In genomic region chr4:165909947-165910346, GRCh38 we compare ENCODE assay signal across 1 cellular context.
TF ChIP-seq lines count a peak whose summit lies in the region.

No MANE protein-coding gene starts in this region.

TF ChIP-seq in GM23338, 12 proteins besides CTCF, POLR2A, EP300 and RAD21 (continued from another document):
- TF ChIP-seq ZNF462 (CRISPR knock-in tag; IDR thresholded peaks at IDR 0.05), result no peak
- TF ChIP-seq NANOG (IDR thresholded peaks at IDR 0.05; ENCODE audit: borderline replicate concordance), result no peak
- no peak for TF ChIP-seq POLR2AphosphoS5 (IDR thresholded peaks at IDR 0.05; ENCODE audit: low read depth)
- TF ChIP-seq EZH2 (IDR thresholded peaks at IDR 0.05; ENCODE audit: low read depth, unreplicated experiment), result no peak
- no peak for TF ChIP-seq CREB1 (CRISPR knock-in tag; IDR thresholded peaks at IDR 0.05; ENCODE audit: low read depth)
- no peak for TF ChIP-seq ZNF114 (CRISPR knock-in tag; IDR thresholded peaks at IDR 0.05)
- TF ChIP-seq EZH2phosphoT487 (IDR thresholded peaks at IDR 0.05; ENCODE audit: unreplicated experiment), result no peak
TF ChIP-seq in GM23338: peak in this region for 0.
